In genomic region chr1:155202198-155202597, GRCh38 we compare ENCODE assay signal across 1 cellular context.
TF ChIP-seq lines count a peak whose summit lies in the region.

No MANE protein-coding gene starts in this region.

TF ChIP-seq in K562, 482 proteins besides CTCF, POLR2A, EP300 and RAD21:
- TF ChIP-seq BCOR (IDR thresholded peaks at IDR 0.05) (no peak), POLR2G (IDR thresholded peaks at IDR 0.05; ENCODE audit: low read depth, low read length) (0 out of 2 replicates have a peak, but pooled peaks have one; percentile 28)
